Comparison of ENCODE assay signal across 8 cellular contexts in the genomic region with DNA sequence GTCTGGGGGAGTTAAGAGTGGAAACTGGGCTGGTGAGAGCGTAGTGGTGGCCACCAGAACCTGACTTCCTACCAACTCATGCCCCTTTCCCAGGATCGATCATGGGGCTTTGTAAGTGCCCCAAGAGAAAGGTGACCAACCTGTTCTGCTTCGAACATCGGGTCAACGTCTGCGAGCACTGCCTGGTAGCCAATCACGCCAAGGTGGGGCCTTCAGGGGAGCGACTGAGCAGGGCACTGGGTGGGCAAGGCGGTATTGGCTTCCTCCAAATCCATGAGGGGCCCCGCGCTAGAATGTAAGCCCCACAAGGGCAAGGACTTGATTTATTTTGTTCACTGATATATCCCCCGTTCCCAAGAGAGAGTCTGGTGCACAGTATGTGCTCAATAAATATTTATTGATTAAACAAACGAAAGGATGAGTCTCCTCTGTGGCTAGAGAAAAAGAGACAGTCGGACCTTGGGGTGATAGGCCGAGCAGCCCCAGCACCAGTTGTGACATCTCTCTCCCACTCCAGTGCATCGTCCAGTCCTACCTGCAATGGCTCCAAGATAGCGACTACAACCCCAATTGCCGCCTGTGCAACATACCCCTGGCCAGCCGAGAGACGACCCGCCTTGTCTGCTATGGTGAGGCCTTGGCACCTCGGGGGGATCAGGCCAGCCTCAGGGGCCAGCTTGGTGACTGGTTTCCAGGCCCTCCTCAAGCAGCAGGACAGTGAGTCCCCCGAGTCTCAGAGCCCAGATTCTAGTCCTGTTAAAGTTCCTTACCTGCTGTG. TPM values are rescaled to one million over a fixed set of nuclear protein-coding genes. Genes with fewer than 3 reads are reported as not detected.
DNase-seq lines count a peak whose midpoint lies in the region; TF ChIP-seq lines count a peak whose summit lies in the region.

No MANE protein-coding gene starts in this region.

- no peaks in the 10 kb centered on the region for H4K20me1 ChIP-seq in MM.1S (ENCODE audit: insufficient read depth, low read length)

- H3K27ac Mint-ChIP-seq in endothelial cell (ENCODE audit: unreplicated experiment): peak overlapping the region; percentile 87

- peaks cover 32% of the 10 kb centered on the region for H3F3A ChIP-seq in MM.1S (ENCODE audit: insufficient read depth, low read length)

- H3K27me3 Mint-ChIP-seq in endothelial cell (ENCODE audit: unreplicated experiment): peaks cover 10% of the 10 kb centered on the region

- H3K79me2 ChIP-seq in MM.1S (ENCODE audit: low read length): peaks cover 79% of the 10 kb centered on the region
- H3K79me2 ChIP-seq in parathyroid adenoma: no peaks in the 10 kb centered on the region

- H3K9me3 Mint-ChIP-seq in endothelial cell (ENCODE audit: unreplicated experiment): no peaks in the 10 kb centered on the region

- H2AFZ ChIP-seq in MM.1S (ENCODE audit: low read length): 0 out of 2 replicates have a peak overlapping the region, but pooled peaks have one; percentile 71
- peak overlapping the region; percentile 87 for H2AFZ ChIP-seq in parathyroid adenoma

- H3K4me1 ChIP-seq in MM.1S (ENCODE audit: low read length): peaks cover 57% of the 10 kb centered on the region
- peaks cover 4% of the 10 kb centered on the region for H3K4me1 ChIP-seq in parathyroid adenoma

- peak overlapping the region; percentile 98 for H3K4me3 Mint-ChIP-seq in endothelial cell (ENCODE audit: unreplicated experiment)

- H3K27me3 ChIP-seq in MM.1S (replicated peaks; ENCODE audit: insufficient read depth, low read length): no peaks in the 10 kb centered on the region
- no peaks in the 10 kb centered on the region for H3K27me3 ChIP-seq in parathyroid adenoma (ENCODE audit: control insufficient read depth, insufficient read depth, low read length)

- DNase-seq in GM12865 (ENCODE audit: low read depth): no peak
- no peak for DNase-seq in MM.1S
- no peak for DNase-seq in endothelial cell (ENCODE audit: low spot score)
- no peak for DNase-seq in activated effector memory CD4-positive, alpha-beta T cell treated with Interleukin-2 at 50 U/mL for 16 hours
- no peak for DNase-seq in DMS79 (lab: John Stamatoyannopoulos, UW)
- no peak for DNase-seq in NCI-H2171 treated with DMSO at 0.1 percent for 48 hours (lab: John Stamatoyannopoulos, UW)
- no peak for DNase-seq in NOMO-1 treated with DMSO at 0.1 percent for 48 hours (lab: John Stamatoyannopoulos, UW; ENCODE audit: unreplicated experiment)

- H3K4me3 ChIP-seq in GM12865 (ENCODE audit: low read depth, low read length): peak overlapping the region; percentile 83
- H3K4me3 ChIP-seq in MM.1S (ENCODE audit: low read length): peak overlapping the region; percentile 84
- peak overlapping the region; percentile 74 for H3K4me3 ChIP-seq in parathyroid adenoma (ENCODE audit: low read depth, low read length)

- peak overlapping the region; percentile 92 for H3K4me2 ChIP-seq in MM.1S (ENCODE audit: low read depth, low read length)
- peak overlapping the region; percentile 80 for H3K4me2 ChIP-seq in parathyroid adenoma (ENCODE audit: low read length)

- H3K36me3 ChIP-seq in MM.1S (replicated peaks; ENCODE audit: insufficient read depth, low read length): peaks cover 3% of the 10 kb centered on the region; the same call in 1 of the 2 replicates
- no peaks in the 10 kb centered on the region for H3K36me3 ChIP-seq in parathyroid adenoma (ENCODE audit: control insufficient read depth, insufficient read depth, low read length)

- peaks cover 14% of the 10 kb centered on the region for H3K36me3 Mint-ChIP-seq in endothelial cell (ENCODE audit: low read depth, unreplicated experiment)

- H3K9ac ChIP-seq in MM.1S (ENCODE audit: low read length) (peak overlapping the region; percentile 88), parathyroid adenoma (no peak overlapping the region)

- H3K27ac ChIP-seq in MM.1S (ENCODE audit: low read length): peak overlapping the region; percentile 74; the same call in 1 of the 2 replicates
- H3K27ac ChIP-seq in parathyroid adenoma: peak overlapping the region; percentile 86

- peaks cover 16% of the 10 kb centered on the region for H3K4me1 Mint-ChIP-seq in endothelial cell (ENCODE audit: unreplicated experiment)

- TF ChIP-seq CTCF in GM12865 (IDR thresholded peaks at IDR 0.05; ENCODE audit: insufficient read depth, low read depth, low read length, missing control alignments): no peak
- no peak for TF ChIP-seq CTCF in MM.1S (IDR thresholded peaks at IDR 0.05; ENCODE audit: low read length)
- TF ChIP-seq CTCF in endothelial cell (IDR thresholded peaks at IDR 0.05; ENCODE audit: unreplicated experiment): no peak
- TF ChIP-seq CTCF in parathyroid adenoma (IDR thresholded peaks at IDR 0.05): no peak

- no peaks in the 10 kb centered on the region for H3K9me2 ChIP-seq in MM.1S (replicated peaks; ENCODE audit: insufficient read depth, low read length)

- no peaks in the 10 kb centered on the region for H3K9me3 ChIP-seq in MM.1S (replicated peaks; ENCODE audit: insufficient read depth, low read length)
- H3K9me3 ChIP-seq in parathyroid adenoma (ENCODE audit: control insufficient read depth, low read length): no peaks in the 10 kb centered on the region

RNA-seq across cellular contexts. Expression of a gene that starts 0.8 kb away (rescaled TPM):
- 25.9 TPM for total RNA-seq in endothelial cell (ENCODE audit: unreplicated experiment)

RNA-seq across cellular contexts. Expression of a gene that starts 0.9 kb away (rescaled TPM):
- total RNA-seq in endothelial cell (ENCODE audit: unreplicated experiment): 14.8 TPM

RNA-seq across cellular contexts. Expression of a gene that starts 11.2 kb away (rescaled TPM):
- total RNA-seq in endothelial cell (ENCODE audit: unreplicated experiment): 161 TPM

RNA-seq across cellular contexts. Expression of a gene that starts 26.4 kb away (rescaled TPM):
- total RNA-seq in endothelial cell (ENCODE audit: unreplicated experiment): not detected

RNA-seq across cellular contexts. Expression of a gene that starts 26.9 kb away (rescaled TPM):
- 35.6 TPM for total RNA-seq in endothelial cell (ENCODE audit: unreplicated experiment)
